8 cellular contexts compared by ENCODE assay signal in the genomic region with DNA sequence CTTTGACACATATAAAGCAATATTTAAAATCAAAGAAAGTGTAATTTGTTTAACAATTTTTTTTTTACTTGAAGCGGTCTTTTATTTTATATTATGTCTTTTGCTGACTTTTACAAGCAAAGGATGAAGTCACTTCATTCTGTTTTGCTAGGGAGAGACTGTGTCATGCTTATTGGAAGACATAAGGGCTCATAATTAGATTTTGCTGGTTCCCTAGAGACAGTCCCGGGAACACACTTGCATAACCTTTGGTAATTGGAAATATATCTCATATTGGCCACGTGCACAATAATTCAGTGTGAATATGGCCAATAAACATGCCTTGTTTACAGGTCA. TPM values are rescaled to one million over a fixed set of nuclear protein-coding genes. Genes with fewer than 3 reads are reported as not detected.
A peak's percentile ranks its signal among the peaks of the same experiment; 100 is the strongest.
DNase-seq lines count a peak whose midpoint lies in the region; ATAC-seq, FAIRE-seq and TF ChIP-seq lines count a peak whose summit lies in the region.

No MANE protein-coding gene starts in this region.

- peaks cover 0 to 5% (median 3%) of the 10 kb centered on the region in 4 donors for H3K4me1 Mint-ChIP-seq in naive thymus-derived CD8-positive, alpha-beta T cell

- H3K9me3 ChIP-seq in BE2C = no peaks in the 10 kb centered on the region
- no peaks in the 10 kb centered on the region for H3K9me3 ChIP-seq in small intestine (ENCODE audit: control insufficient read depth, low read depth)

- H3K4me3 ChIP-seq in BE2C (ENCODE audit: low read depth, low read length) (peak overlapping the region; percentile 90), astrocyte of the spinal cord (ENCODE audit: low read depth, low read length) (peak overlapping the region; percentile 61), small intestine (ENCODE audit: low read depth in 1 of 2, low read length in 2 of 2) (peak overlapping the region in 1 of 2 donors; percentile 87)

- peak overlapping the region; percentile 67 to 90 (median 85) for H3K4me3 Mint-ChIP-seq in naive thymus-derived CD8-positive, alpha-beta T cell

- in situ Hi-C loops in astrocyte of the spinal cord (cut with HindIII; ENCODE audit: low sequenced_read_pairs) = no loop called here

- H3K27me3 ChIP-seq in BE2C (no peaks in the 10 kb centered on the region), small intestine (ENCODE audit: control insufficient read depth in 2 of 2, insufficient read depth in 2 of 2, low read length in 2 of 2) (no peaks in the 10 kb centered on the region)

- no peaks in the 10 kb centered on the region for H3K36me3 Mint-ChIP-seq in naive thymus-derived CD8-positive, alpha-beta T cell

- POLR2A ChIA-PET in naive thymus-derived CD8-positive, alpha-beta T cell (lab: Charles Lee) = interaction anchor here (0.6 kb wide), 1 partner anchor 13 kb away, joined by 6 read pairs; no protein-coding TSS in a partner anchor

- H3K4me1 ChIP-seq in BE2C (no peaks in the 10 kb centered on the region), small intestine (ENCODE audit: control insufficient read depth in 2 of 2, insufficient read depth in 1 of 2, low read depth in 1 of 2, low read length in 1 of 2) (peaks cover 2 to 5% of the 10 kb centered on the region in 2 donors)

- no peak for FAIRE-seq in small intestine (lab: Jason Lieb, UNC)

- peak overlapping the region in 2 of 10 donors; percentile 28 to 52 for H3K27ac Mint-ChIP-seq in naive thymus-derived CD8-positive, alpha-beta T cell

- peaks cover 4% of the 10 kb centered on the region; the same call in 1 of the 2 replicates for H3K36me3 ChIP-seq in BE2C
- H3K36me3 ChIP-seq in small intestine (ENCODE audit: control insufficient read depth in 2 of 2, insufficient read depth in 2 of 2, low read length in 2 of 2) = no peaks in the 10 kb centered on the region

- TF ChIP-seq CTCF in BE2C (IDR thresholded peaks at IDR 0.05; ENCODE audit: low read depth, low read length) (no peak), astrocyte of the spinal cord (IDR thresholded peaks at IDR 0.05; ENCODE audit: low read depth, low read length) (no peak)

- peak; percentile 48 for DNase-seq in BE2C
- no peak for DNase-seq in astrocyte of the spinal cord (ENCODE audit: low read depth, low spot score)
- DNase-seq in naive thymus-derived CD8-positive, alpha-beta T cell = no peak
- no peak for DNase-seq in DMS153 treated with DMSO at 0.1 percent for 48 hours (lab: John Stamatoyannopoulos, UW; ENCODE audit: unreplicated experiment)
- no peak for DNase-seq in small intestine
- DNase-seq in amniotic stem cell (lab: John Stamatoyannopoulos, UW) = no peak
- DNase-seq in SW 1271 (lab: John Stamatoyannopoulos, UW) = no peak

- peak; percentile 6 for ATAC-seq in HG03159 (IDR thresholded peaks at IDR 0.05; ENCODE audit: unreplicated experiment)
- peak; percentile 6 to 12 for ATAC-seq in naive thymus-derived CD8-positive, alpha-beta T cell

- H3K27ac ChIP-seq in small intestine (ENCODE audit: low read depth in 1 of 2, low read length in 1 of 2) = no peak overlapping the region

- peaks cover 4 to 22% (median 12%) of the 10 kb centered on the region in 5 donors for H3K27me3 Mint-ChIP-seq in naive thymus-derived CD8-positive, alpha-beta T cell

- peaks cover 0 to 3% (median 0%) of the 10 kb centered on the region in 9 donors for H3K9me3 Mint-ChIP-seq in naive thymus-derived CD8-positive, alpha-beta T cell

- 23 to 33% (median 33%) methylated on average over 3 of the region's 3 CpGs for WGBS in small intestine, 3 donors

RNA-seq across cellular contexts. Expression of a gene that starts 0.4 kb away (rescaled TPM):
- polyA plus RNA-seq in BE2C (2012; ENCODE audit: insufficient read depth, insufficient read length, low read depth) = 16.6 TPM
- 10 to 100 TPM; 26.9 to 30.4 TPM for total RNA-seq in naive thymus-derived CD8-positive, alpha-beta T cell
- polyA plus RNA-seq in naive thymus-derived CD8-positive, alpha-beta T cell = 10 to 100 TPM; 12.6 to 19.4 (median 13.0) TPM
- polyA plus RNA-seq in small intestine = 100 to 1,000 TPM in 2 of 3 donors, 10 to 100 TPM in 1; 58.0 to 187 (median 147) TPM

RNA-seq across cellular contexts. Expression of a gene that starts 7.3 kb away (rescaled TPM):
- polyA plus RNA-seq in BE2C (2012; ENCODE audit: insufficient read depth, insufficient read length, low read depth) = not detected
- not detected for total RNA-seq in naive thymus-derived CD8-positive, alpha-beta T cell
- not detected for polyA plus RNA-seq in naive thymus-derived CD8-positive, alpha-beta T cell
- polyA plus RNA-seq in small intestine = 10 to 100 TPM; 11.4 to 97.7 (median 69.4) TPM

RNA-seq across cellular contexts. Expression of a gene that starts 47.1 kb away (rescaled TPM):
- not detected for polyA plus RNA-seq in BE2C (2012; ENCODE audit: insufficient read depth, insufficient read length, low read depth)
- total RNA-seq in naive thymus-derived CD8-positive, alpha-beta T cell = not detected
- not detected for polyA plus RNA-seq in naive thymus-derived CD8-positive, alpha-beta T cell
- 1 to 10 TPM; 1.9 to 3.8 (median 2.2) TPM for polyA plus RNA-seq in small intestine

Comparison
In these comparisons a context has a peak if more than half of its experiments do, and no peak if none do; other contexts are left out.
1. RNA of a gene that starts 7.3 kb away (polyA plus RNA-seq): 11.4 to 97.7 TPM in small intestine; not detected in naive thymus-derived CD8-positive, alpha-beta T cell; every median in the first group is over 10 times any median in the second.